ENCODE assay signal across 8 cellular contexts in the genomic region with DNA sequence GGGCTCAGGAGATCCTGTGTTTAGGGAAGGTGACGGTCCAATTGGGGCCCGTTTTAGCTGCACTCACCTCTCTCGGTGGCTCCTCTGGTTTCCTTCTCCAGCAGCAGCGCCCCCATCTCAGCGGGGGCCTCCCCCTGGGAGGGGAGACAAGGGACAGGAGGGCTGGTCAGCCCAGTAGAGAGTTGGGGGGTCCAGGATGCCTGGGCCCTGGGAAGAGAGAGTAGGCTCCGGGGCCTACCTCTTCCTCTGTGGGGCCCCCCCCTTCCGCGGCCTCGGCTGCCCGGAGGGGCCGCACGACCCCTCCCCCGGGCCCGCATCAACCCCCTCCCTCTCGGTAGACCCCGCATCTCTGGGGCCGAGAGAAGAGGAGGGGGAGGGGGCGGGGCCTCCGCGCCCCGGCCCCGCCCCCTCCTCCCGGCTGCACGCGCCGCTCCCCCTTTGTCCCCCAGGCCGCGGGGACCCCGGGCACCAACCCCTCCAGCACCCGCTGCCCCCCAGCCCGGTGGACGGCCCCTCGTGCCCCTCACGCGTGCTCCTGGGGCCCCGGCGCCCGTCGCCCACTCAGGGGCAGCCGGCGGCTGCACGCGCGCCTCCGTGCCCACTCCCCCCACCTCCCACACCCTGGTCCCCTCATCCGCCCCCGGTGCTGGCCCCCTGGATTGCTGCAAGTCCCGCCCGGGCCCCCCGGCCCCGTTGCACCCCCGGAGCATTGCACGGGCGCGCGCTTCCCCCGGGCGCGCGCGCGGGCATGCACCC. TPM values are rescaled to one million over a fixed set of nuclear protein-coding genes. Genes with fewer than 3 reads are reported as not detected.
DNase-seq lines count a peak whose midpoint lies in the region; TF ChIP-seq lines count a peak whose summit lies in the region.

No MANE protein-coding gene starts in this region.

- peak overlapping the region; percentile 53 to 97 (median 61) for H3K9ac ChIP-seq in skeletal muscle tissue (ENCODE audit: low read depth in 1 of 3, low read length in 3 of 3)

- POLR2A ChIA-PET in activated CD4-positive, alpha-beta memory T cell treated with anti-CD3 and anti-CD28 coated beads, Interleukin-2, amount 10 ng/mL, durations not matched to agents 7 days and 5 days (lab: Charles Lee), result interaction anchor here (0.7 to 2.6 kb wide), 14 partner anchors 10 to 356 kb away, joined by 3 to 22 read pairs (median 5); partner anchors contain the start of genes DDX39B, DXO, FKBPL and GPANK1

- H3K27ac ChIP-seq in left ventricle myocardium inferior (replicated peaks) (peak overlapping the region; percentile 92), skeletal muscle tissue (ENCODE audit: low read depth, low read length) (peak overlapping the region; percentile 12)

- intact Hi-C loops in left ventricle myocardium inferior (cut with micrococcal nuclease), result no loop called here

- peaks cover 49% of the 10 kb centered on the region for H3K4me1 ChIP-seq in left ventricle myocardium inferior
- peaks cover 18 to 22% (median 21%) of the 10 kb centered on the region in 3 donors for H3K4me1 ChIP-seq in skeletal muscle tissue (ENCODE audit: control insufficient read depth in 3 of 3, insufficient read depth in 3 of 3, low read length in 3 of 3)

- no peaks in the 10 kb centered on the region for H3K9me3 ChIP-seq in left ventricle myocardium inferior (replicated peaks)
- no peaks in the 10 kb centered on the region for H3K9me3 ChIP-seq in skeletal muscle tissue (ENCODE audit: control insufficient read depth in 3 of 3, low read length in 3 of 3)

- H3K4me1 Mint-ChIP-seq in activated CD4-positive, alpha-beta memory T cell treated with anti-CD3 and anti-CD28 coated beads, Interleukin-2, amount 10 ng/mL, durations not matched to agents 7 days and 5 days, result peaks cover 49% of the 10 kb centered on the region

- H3K27ac Mint-ChIP-seq in activated CD4-positive, alpha-beta memory T cell treated with anti-CD3 and anti-CD28 coated beads, Interleukin-2, amount 10 ng/mL, durations not matched to agents 7 days and 5 days, result peak overlapping the region; percentile 77

- H3K36me3 ChIP-seq in left ventricle myocardium inferior (peaks cover 29% of the 10 kb centered on the region), skeletal muscle tissue (ENCODE audit: control insufficient read depth in 3 of 3, insufficient read depth in 3 of 3, low read length in 3 of 3) (peaks cover 15 to 28% (median 19%) of the 10 kb centered on the region in 3 donors)

- peak overlapping the region; percentile 90 for H3K4me3 Mint-ChIP-seq in activated CD4-positive, alpha-beta memory T cell treated with anti-CD3 and anti-CD28 coated beads, Interleukin-2, amount 10 ng/mL, durations not matched to agents 7 days and 5 days

- no peak for TF ChIP-seq CTCF in left ventricle myocardium inferior (IDR thresholded peaks at IDR 0.05; ENCODE audit: borderline replicate concordance)

- DNase-seq in NCI-H82 (lab: John Stamatoyannopoulos, UW), result peak; percentile 53
- no peak for DNase-seq in NCI-H82 treated with DMSO at 0.1 percent for 48 hours (lab: John Stamatoyannopoulos, UW; ENCODE audit: unreplicated experiment)
- DNase-seq in activated CD4-positive, alpha-beta memory T cell treated with anti-CD3 and anti-CD28 coated beads, Interleukin-2, amount 10 ng/mL, durations not matched to agents 7 days and 5 days, result no peak
- DNase-seq in left ventricle myocardium inferior, result no peak
- no peak for DNase-seq in KG1 (lab: John Stamatoyannopoulos, UW)
- DNase-seq in stimulated activated CD4-positive, alpha-beta T cell treated with anti-CD3 and anti-CD28 coated beads, Interleukin-4, amount 100 ng/mL, for 24 hours, result no peak
- no peak for DNase-seq in EL

- no peaks in the 10 kb centered on the region for H3K27me3 Mint-ChIP-seq in activated CD4-positive, alpha-beta memory T cell treated with anti-CD3 and anti-CD28 coated beads, Interleukin-2, amount 10 ng/mL, durations not matched to agents 7 days and 5 days

- peak overlapping the region; percentile 93 for H3K4me3 ChIP-seq in left ventricle myocardium inferior
- peak overlapping the region; percentile 43 to 95 (median 58) for H3K4me3 ChIP-seq in skeletal muscle tissue (ENCODE audit: low read length in 3 of 3)

- H3K36me3 Mint-ChIP-seq in activated CD4-positive, alpha-beta memory T cell treated with anti-CD3 and anti-CD28 coated beads, Interleukin-2, amount 10 ng/mL, durations not matched to agents 7 days and 5 days (ENCODE audit: low read depth), result peaks cover 26% of the 10 kb centered on the region

- H3K9me3 Mint-ChIP-seq in activated CD4-positive, alpha-beta memory T cell treated with anti-CD3 and anti-CD28 coated beads, Interleukin-2, amount 10 ng/mL, durations not matched to agents 7 days and 5 days, result no peaks in the 10 kb centered on the region

- CTCF ChIA-PET in activated CD4-positive, alpha-beta memory T cell treated with anti-CD3 and anti-CD28 coated beads, Interleukin-2, amount 10 ng/mL, durations not matched to agents 7 days and 5 days (lab: Charles Lee), result interaction anchor here (0.7 to 2.3 kb wide), 7 partner anchors 10 to 193 kb away, joined by 3 to 7 read pairs (median 4); partner anchors contain the start of genes ABHD16A, NEU1 and SKIC2

- H3K27me3 ChIP-seq in left ventricle myocardium inferior (ENCODE audit: low read depth) (no peaks in the 10 kb centered on the region), skeletal muscle tissue (ENCODE audit: control insufficient read depth in 3 of 3, insufficient read depth in 3 of 3, low read length in 3 of 3) (no peaks in the 10 kb centered on the region)

RNA-seq across cellular contexts. Expression of gene EHMT2, which starts 0.5 kb away (rescaled TPM):
- total RNA-seq in activated CD4-positive, alpha-beta memory T cell treated with anti-CD3 and anti-CD28 coated beads, Interleukin-2, amount 10 ng/mL, durations not matched to agents 7 days and 5 days, result 10 to 100 TPM; 57.0 to 58.4 TPM
- 15.6 TPM for total RNA-seq in left ventricle myocardium inferior
- total RNA-seq in skeletal muscle tissue, result 24.0 TPM

RNA-seq across cellular contexts. Expression of gene ZBTB12, which starts 4.9 kb away (rescaled TPM):
- total RNA-seq in activated CD4-positive, alpha-beta memory T cell treated with anti-CD3 and anti-CD28 coated beads, Interleukin-2, amount 10 ng/mL, durations not matched to agents 7 days and 5 days, result 1 to 10 TPM in 1 of 2 experiments, under 1 TPM in 1; 0.98 to 1.1 TPM
- 3.5 TPM for total RNA-seq in left ventricle myocardium inferior
- 6.3 TPM for total RNA-seq in skeletal muscle tissue

RNA-seq across cellular contexts. Expression of gene SLC44A4, which starts 18.2 kb away (rescaled TPM):
- total RNA-seq in activated CD4-positive, alpha-beta memory T cell treated with anti-CD3 and anti-CD28 coated beads, Interleukin-2, amount 10 ng/mL, durations not matched to agents 7 days and 5 days, result under 1 TPM in 1 of 2 experiments, not detected in 1; 0.38 TPM
- total RNA-seq in left ventricle myocardium inferior (0.08 TPM), skeletal muscle tissue (0.52 TPM)

RNA-seq across cellular contexts. Expression of gene C2, which starts 30.5 kb away (rescaled TPM):
- total RNA-seq in activated CD4-positive, alpha-beta memory T cell treated with anti-CD3 and anti-CD28 coated beads, Interleukin-2, amount 10 ng/mL, durations not matched to agents 7 days and 5 days, result 1 to 10 TPM in 1 of 2 experiments, under 1 TPM in 1; 0.45 to 1.0 TPM
- total RNA-seq in left ventricle myocardium inferior (9.7 TPM), skeletal muscle tissue (8.4 TPM)

RNA-seq across cellular contexts. Expression of gene NEU1, which starts 34.4 kb away (rescaled TPM):
- 10 to 100 TPM; 29.2 to 29.6 TPM for total RNA-seq in activated CD4-positive, alpha-beta memory T cell treated with anti-CD3 and anti-CD28 coated beads, Interleukin-2, amount 10 ng/mL, durations not matched to agents 7 days and 5 days
- total RNA-seq in left ventricle myocardium inferior (26.0 TPM), skeletal muscle tissue (23.0 TPM)
